25 cellular contexts compared by ENCODE assay signal in the genomic region with DNA sequence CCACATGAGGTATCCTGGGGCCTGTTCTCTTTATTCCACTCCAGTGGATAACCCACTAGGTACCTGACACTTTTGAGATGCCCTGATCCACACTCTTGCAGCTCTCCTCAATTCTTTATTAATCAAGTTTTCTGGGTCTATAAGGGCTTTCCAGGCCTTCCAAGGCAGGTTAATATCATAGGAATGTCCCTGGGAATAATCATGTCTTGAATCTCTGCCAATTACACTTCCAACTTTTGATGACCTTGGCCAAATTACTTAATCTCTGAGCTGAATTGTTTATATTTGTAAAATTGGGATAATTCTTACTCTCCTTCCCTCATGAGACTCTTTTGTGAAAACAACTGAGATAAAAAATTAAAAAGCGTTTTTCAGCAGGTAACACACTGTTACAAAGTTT.
"Had no signal": no experiment of that assay in that cellular context is flagged by ENCODE, and none has a peak within 500 bp of the region (broad histone marks: within the 10 kb centered on the region; RNA-seq: fewer than 3 reads in every experiment).

No MANE protein-coding gene starts in this region.

- H3K4me1 ChIP-seq: left lung, lower lobe of right lung, pancreas, prostate gland, suprapubic skin, tibial artery, upper lobe of right lung had no signal

- H3K4me3 ChIP-seq: left lung, lower lobe of right lung, pancreas, prostate gland, skin epidermis, suprapubic skin, thoracic aorta, tibial artery, upper lobe of right lung had no signal

- H3K36me3 ChIP-seq: left lung, lower lobe of right lung, pancreas, prostate gland, suprapubic skin, thoracic aorta, tibial artery, upper lobe of right lung had no signal

- H3K27me3 ChIP-seq: left lung, pancreas, suprapubic skin, tibial artery, upper lobe of right lung had no signal

- DNase-seq: hypothalamus; immature natural killer cell; kidney; left colon; left lung; lower lobe of right lung; mesendoderm; naive B cell; natural killer cell; nephron progenitor cell; pancreas; posterior cingulate gyrus; retina; right cardiac atrium; stimulated activated CD4-positive, alpha-beta T cell treated with anti-CD3 and anti-CD28 coated beads, Interleukin-4, amount 100 ng/mL, for 24 hours; stimulated activated naive CD4-positive, alpha-beta T cell; tibial artery; trophoblast cell; upper lobe of right lung had no signal

- ATAC-seq: left colon; left lung; lower lobe of right lung; natural killer cell; pancreas; right cardiac atrium; sciatic nerve; stimulated activated effector memory CD8-positive, alpha-beta T cell treated with anti-CD3 and anti-CD28 coated beads, Interleukin-12 subunit alpha, Interleukin-12 subunit beta, amount 100 ng/mL, for 72 hours; upper lobe of right lung had no signal

- H3K27ac ChIP-seq: left lung, lower lobe of right lung, pancreas, prostate gland, skin epidermis, suprapubic skin, thoracic aorta, tibial artery, upper lobe of right lung had no signal

- H3K9me3 ChIP-seq: left lung, lower lobe of right lung, pancreas, prostate gland, suprapubic skin, thoracic aorta, tibial artery, upper lobe of right lung had no signal
